12 cellular contexts compared by ENCODE assay signal in genomic region chr3:188126931-188127330, GRCh38.
"Had no signal": no experiment of that assay in that cellular context is flagged by ENCODE, and none has a peak within 500 bp of the region (broad histone marks: within the 10 kb centered on the region; RNA-seq: fewer than 3 reads in every experiment).

No MANE protein-coding gene starts in this region.

- H3K27ac ChIP-seq: breast epithelium, hepatocyte had no signal

- H3K4me3 ChIP-seq: breast epithelium, hepatocyte had no signal

- H3K4me3 Mint-ChIP-seq: activated T-helper 17 cell treated with anti-CD3 and anti-CD28 coated beads, Interleukin-2, amount 50 U/mL, for 72 hours; nephron; stimulated activated naive B cell treated with anti-CD40 and anti-IgM and Interleukin-4, amounts not matched to agents 10 μg/mL and 1 μg/mL and 100 μg/mL, for 72 hours had no signal

- H3K9me3 Mint-ChIP-seq: activated T-helper 17 cell treated with anti-CD3 and anti-CD28 coated beads, Interleukin-2, amount 50 U/mL, for 72 hours; nephron; stimulated activated naive B cell treated with anti-CD40 and anti-IgM and Interleukin-4, amounts not matched to agents 10 μg/mL and 1 μg/mL and 100 μg/mL, for 72 hours had no signal

- ATAC-seq: activated T-helper 17 cell treated with anti-CD3 and anti-CD28 coated beads, Interleukin-2, amount 50 U/mL, for 72 hours; stimulated activated naive B cell treated with anti-CD40 and anti-IgM and Interleukin-4, amounts not matched to agents 10 μg/mL and 1 μg/mL and 100 μg/mL, for 72 hours had no signal

- H3K36me3 ChIP-seq: breast epithelium had no signal

- H3K27me3 ChIP-seq: breast epithelium, hepatocyte had no signal

- H3K36me3 Mint-ChIP-seq: stimulated activated naive B cell treated with anti-CD40 and anti-IgM and Interleukin-4, amounts not matched to agents 10 μg/mL and 1 μg/mL and 100 μg/mL, for 72 hours had no signal

- H3K9me3 ChIP-seq: breast epithelium had no signal

- H3K4me1 ChIP-seq: breast epithelium had no signal

- H3K27ac Mint-ChIP-seq: activated T-helper 17 cell treated with anti-CD3 and anti-CD28 coated beads, Interleukin-2, amount 50 U/mL, for 72 hours; nephron; stimulated activated naive B cell treated with anti-CD40 and anti-IgM and Interleukin-4, amounts not matched to agents 10 μg/mL and 1 μg/mL and 100 μg/mL, for 72 hours had no signal

- DNase-seq: activated CD4-positive, alpha-beta T cell treated with anti-CD3 and anti-CD28 coated beads, Interleukin-2, amount 50 U/mL, for 1 hour; activated naive CD4-positive, alpha-beta T cell treated with Interleukin-2 at 50 U/mL for 16 hours; anterior cingulate cortex; islet precursor cell; stimulated activated CD4-positive, alpha-beta T cell treated with anti-CD3 and anti-CD28 coated beads, Interleukin-4, amount 100 ng/mL, for 1 hour; stimulated activated naive B cell treated with anti-CD40 and anti-IgM and Interleukin-4, amounts not matched to agents 10 μg/mL and 1 μg/mL and 100 μg/mL, for 72 hours; T-helper 9 cell; trophoblast cell had no signal

- H3K27me3 Mint-ChIP-seq: activated T-helper 17 cell treated with anti-CD3 and anti-CD28 coated beads, Interleukin-2, amount 50 U/mL, for 72 hours; stimulated activated naive B cell treated with anti-CD40 and anti-IgM and Interleukin-4, amounts not matched to agents 10 μg/mL and 1 μg/mL and 100 μg/mL, for 72 hours had no signal
